Comparison of ENCODE assay signal across 15 cellular contexts in the genomic region with DNA sequence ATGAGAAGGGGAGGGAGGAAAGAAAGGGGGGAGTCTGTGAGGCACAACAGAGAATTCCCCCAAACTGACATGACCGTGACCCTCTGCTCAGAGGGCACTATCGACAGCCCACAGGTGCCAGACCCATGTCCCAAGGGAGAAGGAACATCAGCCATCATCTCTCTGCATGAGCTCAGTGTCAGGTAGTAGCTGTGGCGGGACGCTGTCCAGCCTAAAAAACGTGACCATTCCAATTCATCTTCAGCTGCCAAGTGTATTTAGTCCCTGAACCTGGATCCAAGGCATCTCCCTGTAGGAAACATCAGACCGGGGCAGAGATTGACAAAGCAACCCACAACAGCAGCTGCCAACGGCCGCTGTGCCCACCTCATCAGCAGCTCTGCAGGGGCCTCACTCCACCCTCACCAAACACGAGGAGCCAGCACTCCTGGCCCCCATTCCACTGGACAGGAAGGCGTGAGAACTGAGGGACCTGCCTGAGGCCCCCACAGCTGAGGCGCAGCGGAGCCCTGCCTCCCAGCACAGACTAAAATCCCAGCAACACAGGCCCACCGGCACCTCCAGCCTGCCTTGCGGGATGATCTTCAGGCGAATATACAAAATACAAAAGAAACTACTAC. TPM values are rescaled to one million over a fixed set of nuclear protein-coding genes. Genes with fewer than 3 reads are reported as not detected.
DNase-seq lines count a peak whose midpoint lies in the region; ATAC-seq and TF ChIP-seq lines count a peak whose summit lies in the region.
"Had no signal": no experiment of that assay in that cellular context is flagged by ENCODE, and none has a peak within 500 bp of the region (broad histone marks: within the 10 kb centered on the region; RNA-seq: fewer than 3 reads in every experiment).

No MANE protein-coding gene starts in this region.

- H3K4me1 Mint-ChIP-seq in chondrocyte (ENCODE audit: low read depth) (peaks cover 27% of the 10 kb centered on the region), nephron (peaks cover 21% of the 10 kb centered on the region)
- peaks cover 12% of the 10 kb centered on the region for H3K4me1 Mint-ChIP-seq in activated T-helper 17 cell treated with anti-CD3 and anti-CD28 coated beads, Interleukin-2, amount 50 U/mL, for 72 hours
- H3K4me1 Mint-ChIP-seq: GM23338 had no signal

- peaks cover 33% of the 10 kb centered on the region for H3K4me1 ChIP-seq in upper lobe of right lung

- H3K9me3 ChIP-seq in upper lobe of right lung = no peaks in the 10 kb centered on the region

- H3K9me3 Mint-ChIP-seq in activated naive CD4-positive, alpha-beta T cell treated with anti-CD3 and anti-CD28 coated beads, Interleukin-2, amount 50 U/mL, for 72 hours = no peaks in the 10 kb centered on the region
- H3K9me3 Mint-ChIP-seq in chondrocyte (ENCODE audit: low read depth) (no peaks in the 10 kb centered on the region), nephron (no peaks in the 10 kb centered on the region)
- H3K9me3 Mint-ChIP-seq in activated T-helper 17 cell treated with anti-CD3 and anti-CD28 coated beads, Interleukin-2, amount 50 U/mL, for 72 hours = no peaks in the 10 kb centered on the region
- H3K9me3 Mint-ChIP-seq: GM23338; T-helper 1 cell treated with Interleukin-12 subunit alpha and Interleukin-12 subunit beta and Interleukin-4 antibody, amounts not matched to agents 30 μg/mL and 1 μg/mL, for 36 hours had no signal

- no peaks in the 10 kb centered on the region for H3K27me3 ChIP-seq in upper lobe of right lung

- no peak for DNase-seq in activated naive CD4-positive, alpha-beta T cell treated with anti-CD3 and anti-CD28 coated beads, Interleukin-2, amount 50 U/mL, for 72 hours (ENCODE audit: low spot score in 2 of 2)
- DNase-seq in activated naive CD4-positive, alpha-beta T cell treated with anti-CD3 and anti-CD28 coated beads, Interleukin-2, amount 50 U/mL, for 16 hours = no peak
- no peak for DNase-seq in chondrocyte (ENCODE audit: low spot score)
- no peak for DNase-seq in upper lobe of right lung
- DNase-seq in NCI-H510A (lab: John Stamatoyannopoulos, UW) = no peak
- DNase-seq: activated CD8-positive, alpha-beta memory T cell treated with anti-CD3 and anti-CD28 coated beads for 24 hours; DMS 273 treated with DMSO at 0.1 percent for 48 hours; NCI-H1092 had no signal

- ATAC-seq in activated naive CD4-positive, alpha-beta T cell treated with anti-CD3 and anti-CD28 coated beads, Interleukin-2, amount 50 U/mL, for 72 hours = no peak
- no peak for ATAC-seq in upper lobe of right lung
- no peak for ATAC-seq in activated T-helper 17 cell treated with anti-CD3 and anti-CD28 coated beads, Interleukin-2, amount 50 U/mL, for 72 hours (replicated peaks)
- ATAC-seq in GM18511 (IDR thresholded peaks at IDR 0.05; ENCODE audit: unreplicated experiment) = no peak
- ATAC-seq: GM23338 had no signal

- H3K27me3 Mint-ChIP-seq in chondrocyte (ENCODE audit: low read depth) (no peaks in the 10 kb centered on the region), nephron (ENCODE audit: low read depth) (no peaks in the 10 kb centered on the region)
- peaks cover 4% of the 10 kb centered on the region for H3K27me3 Mint-ChIP-seq in activated T-helper 17 cell treated with anti-CD3 and anti-CD28 coated beads, Interleukin-2, amount 50 U/mL, for 72 hours

- H3K36me3 ChIP-seq in upper lobe of right lung = peaks cover 54% of the 10 kb centered on the region

- H3K36me3 Mint-ChIP-seq in activated naive CD4-positive, alpha-beta T cell treated with anti-CD3 and anti-CD28 coated beads, Interleukin-2, amount 50 U/mL, for 72 hours = no peaks in the 10 kb centered on the region
- peaks cover 5% of the 10 kb centered on the region for H3K36me3 Mint-ChIP-seq in chondrocyte (ENCODE audit: low read depth)
- peaks cover 13% of the 10 kb centered on the region for H3K36me3 Mint-ChIP-seq in nephron (ENCODE audit: low read depth)
- H3K36me3 Mint-ChIP-seq in activated T-helper 17 cell treated with anti-CD3 and anti-CD28 coated beads, Interleukin-2, amount 50 U/mL, for 72 hours (ENCODE audit: low read depth) = peaks cover 29% of the 10 kb centered on the region

- peak overlapping the region; percentile 33 to 59 for H3K27ac Mint-ChIP-seq in activated naive CD4-positive, alpha-beta T cell treated with anti-CD3 and anti-CD28 coated beads, Interleukin-2, amount 50 U/mL, for 72 hours
- peak overlapping the region; percentile 92 for H3K27ac Mint-ChIP-seq in chondrocyte (ENCODE audit: unreplicated experiment)
- peak overlapping the region; percentile 56 to 74 (median 72) for H3K27ac Mint-ChIP-seq in nephron
- no peak overlapping the region for H3K27ac Mint-ChIP-seq in activated T-helper 17 cell treated with anti-CD3 and anti-CD28 coated beads, Interleukin-2, amount 50 U/mL, for 72 hours
- H3K27ac Mint-ChIP-seq: GM23338; T-helper 1 cell treated with Interleukin-12 subunit alpha and Interleukin-12 subunit beta and Interleukin-4 antibody, amounts not matched to agents 30 μg/mL and 1 μg/mL, for 36 hours had no signal

- no peak overlapping the region for H3K4me3 ChIP-seq in upper lobe of right lung
- H3K4me3 ChIP-seq: GM23338 had no signal

- no peak for TF ChIP-seq CTCF in chondrocyte (IDR thresholded peaks at IDR 0.05)
- TF ChIP-seq CTCF in nephron (IDR thresholded peaks at IDR 0.05; ENCODE audit: unreplicated experiment in 3 of 3) = no peak
- TF ChIP-seq CTCF in upper lobe of right lung (IDR thresholded peaks at IDR 0.05) = no peak

- intact Hi-C loops in upper lobe of right lung (cut with DNase I) = no loop called here

- peak overlapping the region; percentile 88 for H3K27ac ChIP-seq in upper lobe of right lung

- no peak overlapping the region for H3K4me3 Mint-ChIP-seq in chondrocyte (ENCODE audit: unreplicated experiment)
- peak overlapping the region in 1 of 3 experiments; percentile 25 for H3K4me3 Mint-ChIP-seq in nephron
- H3K4me3 Mint-ChIP-seq in activated T-helper 17 cell treated with anti-CD3 and anti-CD28 coated beads, Interleukin-2, amount 50 U/mL, for 72 hours = no peak overlapping the region
- H3K4me3 Mint-ChIP-seq: GM23338; T-helper 1 cell treated with Interleukin-12 subunit alpha and Interleukin-12 subunit beta and Interleukin-4 antibody, amounts not matched to agents 30 μg/mL and 1 μg/mL, for 36 hours had no signal

RNA-seq across cellular contexts. Expression of gene TAF1C, which starts 8.6 kb away (rescaled TPM):
- 10 to 100 TPM; 42.5 to 52.8 TPM for total RNA-seq in activated naive CD4-positive, alpha-beta T cell treated with anti-CD3 and anti-CD28 coated beads, Interleukin-2, amount 50 U/mL, for 72 hours
- total RNA-seq in chondrocyte (22.2 to 33.9 TPM (median 26.9 TPM) in 3 replicates), upper lobe of right lung (80.2 TPM)
- 10 to 100 TPM; 37.0 to 44.9 TPM for total RNA-seq in activated T-helper 17 cell treated with anti-CD3 and anti-CD28 coated beads, Interleukin-2, amount 50 U/mL, for 72 hours

RNA-seq across cellular contexts. Expression of gene ADAD2, which starts 12.7 kb away (rescaled TPM):
- under 1 TPM in 1 of 2 donors, not detected in 1; 0.47 TPM for total RNA-seq in activated naive CD4-positive, alpha-beta T cell treated with anti-CD3 and anti-CD28 coated beads, Interleukin-2, amount 50 U/mL, for 72 hours
- total RNA-seq in chondrocyte = not detected in 3 replicates
- 0.52 TPM for total RNA-seq in upper lobe of right lung
- not detected for total RNA-seq in activated T-helper 17 cell treated with anti-CD3 and anti-CD28 coated beads, Interleukin-2, amount 50 U/mL, for 72 hours
- total RNA-seq: HT-29, pulmonary artery endothelial cell had no signal

RNA-seq across cellular contexts. Expression of gene DNAAF1, which starts 33.1 kb away (rescaled TPM):
- total RNA-seq in activated naive CD4-positive, alpha-beta T cell treated with anti-CD3 and anti-CD28 coated beads, Interleukin-2, amount 50 U/mL, for 72 hours = not detected
- total RNA-seq in chondrocyte (not detected in 3 replicates), upper lobe of right lung (0.49 TPM)
- total RNA-seq in activated T-helper 17 cell treated with anti-CD3 and anti-CD28 coated beads, Interleukin-2, amount 50 U/mL, for 72 hours = under 1 TPM in 1 of 2 donors, not detected in 1; 0.21 TPM

RNA-seq across cellular contexts. Expression of gene HSDL1, which starts 33.3 kb away (rescaled TPM):
- total RNA-seq in activated naive CD4-positive, alpha-beta T cell treated with anti-CD3 and anti-CD28 coated beads, Interleukin-2, amount 50 U/mL, for 72 hours = 10 to 100 TPM; 11.2 to 11.8 TPM
- 15.2 to 25.5 TPM (median 20.8 TPM) in 3 replicates for total RNA-seq in chondrocyte
- 31.0 TPM for total RNA-seq in upper lobe of right lung
- 10 to 100 TPM in 1 of 2 donors, 1 to 10 TPM in 1; 9.9 to 14.6 TPM for total RNA-seq in activated T-helper 17 cell treated with anti-CD3 and anti-CD28 coated beads, Interleukin-2, amount 50 U/mL, for 72 hours
